ENCODE assay signal across 1 cellular context in the genomic region with DNA sequence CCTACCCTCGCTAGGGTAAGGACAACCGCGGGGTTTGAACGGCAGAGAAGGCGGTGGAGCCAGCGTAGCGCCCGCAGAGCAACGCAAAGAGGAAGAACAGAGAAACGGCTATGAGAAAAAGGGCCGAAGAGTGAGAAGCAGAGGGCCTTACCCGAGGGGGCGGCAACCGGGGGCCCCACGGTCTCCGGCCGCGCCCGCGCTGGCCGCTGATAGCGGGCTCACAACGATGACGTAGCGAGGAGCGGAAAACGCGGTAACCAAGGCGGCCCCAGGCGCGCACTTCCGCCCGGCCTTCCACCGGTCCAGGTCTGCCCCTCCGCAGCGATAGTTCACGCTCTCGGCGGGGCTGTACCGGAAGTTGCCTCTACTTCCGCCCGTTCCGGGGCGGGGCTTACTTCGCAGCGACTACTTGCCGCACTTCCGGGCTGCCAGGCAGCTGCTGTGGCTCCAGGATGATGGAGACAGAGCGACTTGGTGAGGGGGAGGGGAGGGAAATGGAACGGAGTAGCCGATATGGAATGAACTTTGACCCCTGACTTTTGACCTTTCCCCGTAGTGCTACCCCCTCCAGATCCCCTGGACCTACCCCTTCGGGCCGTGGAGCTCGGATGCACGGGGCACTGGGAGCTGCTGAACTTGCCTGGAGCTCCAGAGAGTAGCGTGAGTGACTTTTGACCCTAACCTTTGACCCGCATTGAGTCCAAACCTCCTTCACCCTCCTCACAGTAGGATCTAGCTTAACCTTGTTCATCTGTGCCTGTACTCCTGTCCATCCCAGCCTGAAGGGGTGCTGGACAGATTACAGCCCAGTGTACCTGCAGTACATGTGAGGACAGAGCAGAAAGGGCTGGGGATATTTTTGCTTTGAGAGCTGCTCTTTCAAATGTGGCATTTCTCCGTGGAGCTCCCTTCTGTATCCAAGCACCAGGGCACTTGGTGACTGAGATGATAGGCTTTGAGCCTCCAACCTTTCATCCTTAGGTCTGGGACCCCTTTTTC.
TF ChIP-seq lines count a peak whose summit lies in the region.

A gene with protein sequence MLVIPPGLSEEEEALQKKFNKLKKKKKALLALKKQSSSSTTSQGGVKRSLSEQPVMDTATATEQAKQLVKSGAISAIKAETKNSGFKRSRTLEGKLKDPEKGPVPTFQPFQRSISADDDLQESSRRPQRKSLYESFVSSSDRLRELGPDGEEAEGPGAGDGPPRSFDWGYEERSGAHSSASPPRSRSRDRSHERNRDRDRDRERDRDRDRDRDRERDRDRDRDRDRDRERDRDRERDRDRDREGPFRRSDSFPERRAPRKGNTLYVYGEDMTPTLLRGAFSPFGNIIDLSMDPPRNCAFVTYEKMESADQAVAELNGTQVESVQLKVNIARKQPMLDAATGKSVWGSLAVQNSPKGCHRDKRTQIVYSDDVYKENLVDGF (minus strand): TSS at position 231 of the 999 bp plus-strand sequence. CDS start 525 bp downstream, outside the sequence.
Gene SKIC2 (plus strand): TSS at position 435 of the 999 bp plus-strand sequence. CDS start 18 bp downstream, at position 453.

TF ChIP-seq in H1, 55 proteins besides CTCF, POLR2A, EP300 and RAD21:
- TF ChIP-seq SRF (IDR thresholded peaks at IDR 0.05; ENCODE audit: low read depth, low read length) (peak; percentile 82), EGR1 (IDR thresholded peaks at IDR 0.05; ENCODE audit: borderline replicate concordance, low read depth, low read length) (peak; percentile 95), HDAC6 (IDR thresholded peaks at IDR 0.05; ENCODE audit: low read depth, low read length) (no peak), CTBP2 (IDR thresholded peaks at IDR 0.05; ENCODE audit: borderline replicate concordance, insufficient read depth, insufficient read length, low read length) (no peak), CREB1 (IDR thresholded peaks at IDR 0.05) (peak; percentile 99), PHF8 (conservative IDR thresholded peaks at IDR 0.05; ENCODE audit: low read depth, low read length) (peak; percentile 87), MAX (IDR thresholded peaks at IDR 0.05) (peak; percentile 60), SUZ12 (IDR thresholded peaks at IDR 0.05; ENCODE audit: low read length) (no peak), NANOG (IDR thresholded peaks at IDR 0.05; ENCODE audit: insufficient read depth, low read depth, low read length, poor library complexity, severe bottlenecking) (no peak), KDM5A (IDR thresholded peaks at IDR 0.05; ENCODE audit: low read length) (peak; percentile 70), TAF7 (optimal IDR thresholded peaks at IDR 0.05; ENCODE audit: borderline replicate concordance, low read depth, low read length) (peak; percentile 66), SP1 (IDR thresholded peaks at IDR 0.05; ENCODE audit: low read depth, low read length) (peak; percentile 79), E2F6 (IDR thresholded peaks at IDR 0.05) (peak; percentile 40; the same call in 1 of the 2 replicates), ASH2L (IDR thresholded peaks at IDR 0.05; ENCODE audit: low read length) (peak; percentile 85), CBX5 (IDR thresholded peaks at IDR 0.05; ENCODE audit: low read depth, low read length) (no peak), JUND (IDR thresholded peaks at IDR 0.05; ENCODE audit: low read length) (0 out of 2 replicates have a peak, but pooled peaks have one; percentile 3), TCF12 (IDR thresholded peaks at IDR 0.05; ENCODE audit: low read depth, low read length) (0 out of 2 replicates have a peak, but pooled peaks have one; percentile 65), HDAC2 (IDR thresholded peaks at IDR 0.05; ENCODE audit: borderline replicate concordance in 1 of 2, low read depth in 2 of 2, low read length in 2 of 2) (peak in 1 of 2 experiments; percentile 80; a peak in 1 of 4 replicates), SP4 (IDR thresholded peaks at IDR 0.05; ENCODE audit: low read length) (no peak), KDM4A (IDR thresholded peaks at IDR 0.05; ENCODE audit: low read depth, low read length, severe bottlenecking) (peak; percentile 96), ATF2 (IDR thresholded peaks at IDR 0.05; ENCODE audit: low read length) (peak; percentile 58; the same call in 1 of the 2 replicates), TAF1 (IDR thresholded peaks at IDR 0.05; ENCODE audit: low read depth, low read length) (peak; percentile 76), RXRA (IDR thresholded peaks at IDR 0.05; ENCODE audit: insufficient read depth, low read depth, low read length) (0 out of 2 replicates have a peak, but pooled peaks have one; percentile 50), GABPA (IDR thresholded peaks at IDR 0.05; ENCODE audit: borderline replicate concordance, insufficient read depth, low read length) (peak; percentile 98), SIN3A (conservative IDR thresholded peaks at IDR 0.05 in 1 of 2, IDR thresholded peaks at IDR 0.05 in 1 of 2; ENCODE audit: low read depth in 1 of 2, low read length in 2 of 2) (peak; percentile 84 to 96), YY1 (IDR thresholded peaks at IDR 0.05; ENCODE audit: low read depth, low read length) (0 out of 2 replicates have a peak, but pooled peaks have one; percentile 73), SIX5 (IDR thresholded peaks at IDR 0.05; ENCODE audit: low read depth, low read length) (peak; percentile 37; the same call in 1 of the 2 replicates), CHD2 (IDR thresholded peaks at IDR 0.05; ENCODE audit: low read length) (peak; percentile 80), RBBP5 (IDR thresholded peaks at IDR 0.05; ENCODE audit: borderline replicate concordance, low read depth, low read length) (0 out of 2 replicates have a peak, but pooled peaks have one; percentile 67), TBP (IDR thresholded peaks at IDR 0.05; ENCODE audit: low read depth, low read length) (peak; percentile 60; the same call in 1 of the 2 replicates), SP2 (IDR thresholded peaks at IDR 0.05; ENCODE audit: low read length) (no peak), TEAD4 (IDR thresholded peaks at IDR 0.05; ENCODE audit: low read depth, low read length) (no peak), SIRT6 (IDR thresholded peaks at IDR 0.05; ENCODE audit: low read length) (no peak)
- TF ChIP-seq, protein P1, sequence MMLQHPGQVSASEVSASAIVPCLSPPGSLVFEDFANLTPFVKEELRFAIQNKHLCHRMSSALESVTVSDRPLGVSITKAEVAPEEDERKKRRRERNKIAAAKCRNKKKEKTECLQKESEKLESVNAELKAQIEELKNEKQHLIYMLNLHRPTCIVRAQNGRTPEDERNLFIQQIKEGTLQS (IDR thresholded peaks at IDR 0.05; ENCODE audit: insufficient read depth, low read depth, low read length) = peak; percentile 78
